8 cellular contexts compared by ENCODE assay signal in the genomic region with DNA sequence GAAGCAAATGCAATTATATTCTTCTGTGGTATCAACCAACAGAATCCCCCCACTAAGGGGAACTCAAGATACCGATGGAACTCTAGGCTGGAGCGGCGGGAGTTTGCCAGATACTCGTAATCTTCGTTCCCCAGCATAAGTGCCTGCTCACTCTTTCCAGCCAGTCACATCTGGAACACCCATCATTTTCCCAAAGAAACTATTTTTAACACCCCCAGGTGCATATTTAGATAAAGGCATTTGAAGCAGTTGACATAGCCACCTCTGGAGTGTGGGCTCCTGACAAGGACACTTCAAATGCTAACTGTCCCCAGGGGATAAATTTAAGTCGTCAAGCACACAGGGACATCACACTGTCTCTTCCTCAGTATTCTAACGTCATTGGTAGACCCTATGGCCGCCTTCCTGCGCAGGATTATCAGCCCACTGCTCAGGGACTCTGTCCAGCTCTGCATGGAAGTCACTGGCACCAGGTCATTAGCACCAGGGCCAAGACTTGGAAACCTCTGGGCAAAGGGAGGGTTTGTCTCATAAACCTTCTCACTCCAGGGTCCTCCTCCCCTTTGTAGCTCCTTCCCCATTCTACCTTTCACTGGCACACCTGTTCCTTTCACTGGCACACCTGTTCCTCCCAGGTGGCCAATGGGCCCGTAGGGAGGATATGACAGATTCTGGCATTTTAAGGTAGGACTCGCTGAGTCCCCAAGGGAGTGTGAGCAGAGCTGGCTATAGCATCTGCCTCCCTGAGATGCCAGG. TPM values are rescaled to one million over a fixed set of nuclear protein-coding genes. Genes with fewer than 3 reads are reported as not detected.
DNase-seq lines count a peak whose midpoint lies in the region; ATAC-seq and TF ChIP-seq lines count a peak whose summit lies in the region.

No MANE protein-coding gene starts in this region.

- H3K27me3 ChIP-seq in CD4-positive, alpha-beta memory T cell (ENCODE audit: insufficient read depth, low read length): no peaks in the 10 kb centered on the region
- no peaks in the 10 kb centered on the region for H3K27me3 ChIP-seq in neural cell (ENCODE audit: insufficient read depth, low read depth, low read length)

- H3K9ac ChIP-seq in neural cell (ENCODE audit: low read length): peak overlapping the region; percentile 69

- DNase-seq in CD4-positive, alpha-beta memory T cell: no peak
- DNase-seq in NCI-H146 (lab: John Stamatoyannopoulos, UW) (peak; percentile 53), islet precursor cell (no peak)

- ATAC-seq in HG03469 (IDR thresholded peaks at IDR 0.05; ENCODE audit: unreplicated experiment): no peak
- no peak for ATAC-seq in HG02884 (IDR thresholded peaks at IDR 0.05; ENCODE audit: unreplicated experiment)
- ATAC-seq in HG03432 (IDR thresholded peaks at IDR 0.05; ENCODE audit: unreplicated experiment): no peak

- H3K36me3 Mint-ChIP-seq in CD4-positive, alpha-beta memory T cell: peaks cover 0 to 3% of the 10 kb centered on the region in 2 donors
- no peaks in the 10 kb centered on the region for H3K36me3 Mint-ChIP-seq in dendritic cell treated with granulocyte-macrophage colony-stimulating factor and Interleukin-4, amounts not matched to agents 40 ng/mL and 50 ng/mL, for 4 days (ENCODE audit: low read depth)

- no peak for TF ChIP-seq CTCF in neural cell (IDR thresholded peaks at IDR 0.05; ENCODE audit: poor library complexity, severe bottlenecking)

- no peaks in the 10 kb centered on the region for H3K79me2 ChIP-seq in neural cell (replicated peaks; ENCODE audit: insufficient read depth, low read length)

- no peaks in the 10 kb centered on the region for H4K20me1 ChIP-seq in neural cell (ENCODE audit: insufficient read depth)

- peaks cover 13% of the 10 kb centered on the region for H3K4me1 ChIP-seq in CD4-positive, alpha-beta memory T cell (ENCODE audit: insufficient read depth, low read length)

- no peak overlapping the region for H2AFZ ChIP-seq in neural cell (ENCODE audit: low read depth, low read length)

- H3K4me3 ChIP-seq in CD4-positive, alpha-beta memory T cell (ENCODE audit: low read length in 2 of 2): peak overlapping the region; percentile 54 to 65
- peak overlapping the region; percentile 79 for H3K4me3 ChIP-seq in neural cell (ENCODE audit: low read length)

- no peaks in the 10 kb centered on the region for H3K9me3 ChIP-seq in CD4-positive, alpha-beta memory T cell (ENCODE audit: control insufficient read depth in 1 of 2, low read length in 2 of 2)
- no peaks in the 10 kb centered on the region for H3K9me3 ChIP-seq in neural cell (ENCODE audit: low read length)

- no peaks in the 10 kb centered on the region for H3K9me3 Mint-ChIP-seq in CD4-positive, alpha-beta memory T cell
- H3K9me3 Mint-ChIP-seq in dendritic cell treated with granulocyte-macrophage colony-stimulating factor and Interleukin-4, amounts not matched to agents 40 ng/mL and 50 ng/mL, for 4 days: no peaks in the 10 kb centered on the region

- no peaks in the 10 kb centered on the region for H3K36me3 ChIP-seq in CD4-positive, alpha-beta memory T cell (ENCODE audit: insufficient read depth, low read length)
- no peaks in the 10 kb centered on the region for H3K36me3 ChIP-seq in neural cell (ENCODE audit: insufficient read depth, low read length)

- no peaks in the 10 kb centered on the region for H3F3A ChIP-seq in neural cell (ENCODE audit: insufficient read depth, low read length, poor library complexity, severe bottlenecking)

- TF ChIP-seq EP300 in neural cell (conservative IDR thresholded peaks at IDR 0.05; ENCODE audit: poor library complexity, severe bottlenecking): no peak

- CTCF ChIA-PET in CD4-positive, alpha-beta memory T cell (lab: Charles Lee; ENCODE audit: partially characterized antibody): interaction anchor here (1.7 to 5.6 kb wide), 4 partner anchors 9 to 86 kb away, joined by 3 to 44 read pairs (median 28); no protein-coding TSS in a partner anchor

- intact Hi-C loops in CD4-positive, alpha-beta memory T cell (cut with micrococcal nuclease): loop anchor here (5.0 kb wide), 1 partner anchor 451 kb away; no protein-coding TSS in a partner anchor
- intact Hi-C loops in dendritic cell treated with granulocyte-macrophage colony-stimulating factor and Interleukin-4, amounts not matched to agents 40 ng/mL and 50 ng/mL, for 4 days (cut with micrococcal nuclease): loop anchor here (2.0 kb wide), 1 partner anchor 48 kb away; a partner anchor contains a TSS

- peaks cover 5 to 21% (median 10%) of the 10 kb centered on the region in 4 donors for H3K4me1 Mint-ChIP-seq in CD4-positive, alpha-beta memory T cell
- H3K4me1 Mint-ChIP-seq in dendritic cell treated with granulocyte-macrophage colony-stimulating factor and Interleukin-4, amounts not matched to agents 40 ng/mL and 50 ng/mL, for 4 days (ENCODE audit: low read depth): peaks cover 32% of the 10 kb centered on the region

- POLR2A ChIA-PET in CD4-positive, alpha-beta memory T cell (lab: Charles Lee; ENCODE audit: partially characterized antibody): interaction anchor here (0.9 to 4.1 kb wide), 14 partner anchors 8 to 111 kb away, joined by 3 to 41 read pairs (median 6); a partner anchor contains a TSS

- no peaks in the 10 kb centered on the region for H3K27me3 Mint-ChIP-seq in CD4-positive, alpha-beta memory T cell
- peaks cover 11% of the 10 kb centered on the region for H3K27me3 Mint-ChIP-seq in dendritic cell treated with granulocyte-macrophage colony-stimulating factor and Interleukin-4, amounts not matched to agents 40 ng/mL and 50 ng/mL, for 4 days

- TF ChIP-seq RAD21 in neural cell (conservative IDR thresholded peaks at IDR 0.05): no peak

- H3K27ac ChIP-seq in CD4-positive, alpha-beta memory T cell (ENCODE audit: low read depth, low read length): peak overlapping the region; percentile 59
- H3K27ac ChIP-seq in neural cell (ENCODE audit: low read length): peak overlapping the region; percentile 64

- no peaks in the 10 kb centered on the region for H3K9me2 ChIP-seq in neural cell (ENCODE audit: insufficient read depth, low read length)

- H3K4me2 ChIP-seq in neural cell (ENCODE audit: low read length): peak overlapping the region; percentile 66

- H3K4me3 Mint-ChIP-seq in CD4-positive, alpha-beta memory T cell: peak overlapping the region; percentile 58 to 80 (median 72)
- peak overlapping the region; percentile 82 for H3K4me3 Mint-ChIP-seq in dendritic cell treated with granulocyte-macrophage colony-stimulating factor and Interleukin-4, amounts not matched to agents 40 ng/mL and 50 ng/mL, for 4 days

- H3K27ac Mint-ChIP-seq in CD4-positive, alpha-beta memory T cell: peak overlapping the region in 5 of 7 donors; percentile 47 to 76 (median 59)
- H3K27ac Mint-ChIP-seq in dendritic cell treated with granulocyte-macrophage colony-stimulating factor and Interleukin-4, amounts not matched to agents 40 ng/mL and 50 ng/mL, for 4 days: peak overlapping the region; percentile 96

TF ChIP-seq in neural cell, 6 proteins besides CTCF, POLR2A, EP300 and RAD21:
- TF ChIP-seq POLR2AphosphoS5 (IDR thresholded peaks at IDR 0.05) (no peak), MXI1 (conservative IDR thresholded peaks at IDR 0.05; ENCODE audit: poor library complexity, severe bottlenecking) (no peak), TAF1 (IDR thresholded peaks at IDR 0.05; ENCODE audit: low read depth) (no peak), SMC3 (conservative IDR thresholded peaks at IDR 0.05; ENCODE audit: poor library complexity) (no peak), EZH2 (IDR thresholded peaks at IDR 0.05; ENCODE audit: borderline replicate concordance, insufficient read depth, low read length, poor library complexity, severe bottlenecking) (no peak)
- TF ChIP-seq, protein P1, sequence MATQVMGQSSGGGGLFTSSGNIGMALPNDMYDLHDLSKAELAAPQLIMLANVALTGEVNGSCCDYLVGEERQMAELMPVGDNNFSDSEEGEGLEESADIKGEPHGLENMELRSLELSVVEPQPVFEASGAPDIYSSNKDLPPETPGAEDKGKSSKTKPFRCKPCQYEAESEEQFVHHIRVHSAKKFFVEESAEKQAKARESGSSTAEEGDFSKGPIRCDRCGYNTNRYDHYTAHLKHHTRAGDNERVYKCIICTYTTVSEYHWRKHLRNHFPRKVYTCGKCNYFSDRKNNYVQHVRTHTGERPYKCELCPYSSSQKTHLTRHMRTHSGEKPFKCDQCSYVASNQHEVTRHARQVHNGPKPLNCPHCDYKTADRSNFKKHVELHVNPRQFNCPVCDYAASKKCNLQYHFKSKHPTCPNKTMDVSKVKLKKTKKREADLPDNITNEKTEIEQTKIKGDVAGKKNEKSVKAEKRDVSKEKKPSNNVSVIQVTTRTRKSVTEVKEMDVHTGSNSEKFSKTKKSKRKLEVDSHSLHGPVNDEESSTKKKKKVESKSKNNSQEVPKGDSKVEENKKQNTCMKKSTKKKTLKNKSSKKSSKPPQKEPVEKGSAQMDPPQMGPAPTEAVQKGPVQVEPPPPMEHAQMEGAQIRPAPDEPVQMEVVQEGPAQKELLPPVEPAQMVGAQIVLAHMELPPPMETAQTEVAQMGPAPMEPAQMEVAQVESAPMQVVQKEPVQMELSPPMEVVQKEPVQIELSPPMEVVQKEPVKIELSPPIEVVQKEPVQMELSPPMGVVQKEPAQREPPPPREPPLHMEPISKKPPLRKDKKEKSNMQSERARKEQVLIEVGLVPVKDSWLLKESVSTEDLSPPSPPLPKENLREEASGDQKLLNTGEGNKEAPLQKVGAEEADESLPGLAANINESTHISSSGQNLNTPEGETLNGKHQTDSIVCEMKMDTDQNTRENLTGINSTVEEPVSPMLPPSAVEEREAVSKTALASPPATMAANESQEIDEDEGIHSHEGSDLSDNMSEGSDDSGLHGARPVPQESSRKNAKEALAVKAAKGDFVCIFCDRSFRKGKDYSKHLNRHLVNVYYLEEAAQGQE (IDR thresholded peaks at IDR 0.05; ENCODE audit: borderline replicate concordance): no peak

RNA-seq across cellular contexts. Expression of a gene that starts 48.8 kb away (rescaled TPM):
- total RNA-seq in CD4-positive, alpha-beta memory T cell: 100 to 1,000 TPM; 391 to 397 TPM
- 100 to 1,000 TPM; 639 to 695 TPM for polyA plus RNA-seq in CD4-positive, alpha-beta memory T cell
- polyA plus RNA-seq in neural cell: 2,069 and 2,124 TPM in 2 replicates
- 654 and 729 TPM in 2 replicates for polyA minus RNA-seq in neural cell
